Comparison of ENCODE assay signal across 3 cellular contexts in genomic region chr2:46827274-46827930, GRCh38.
TF ChIP-seq lines count a peak whose summit lies in the region.

No MANE protein-coding gene starts in this region.

TF ChIP-seq in HEK293, 187 proteins besides CTCF, POLR2A, EP300 and RAD21 (continued from another document):
- TF ChIP-seq, protein P1, sequence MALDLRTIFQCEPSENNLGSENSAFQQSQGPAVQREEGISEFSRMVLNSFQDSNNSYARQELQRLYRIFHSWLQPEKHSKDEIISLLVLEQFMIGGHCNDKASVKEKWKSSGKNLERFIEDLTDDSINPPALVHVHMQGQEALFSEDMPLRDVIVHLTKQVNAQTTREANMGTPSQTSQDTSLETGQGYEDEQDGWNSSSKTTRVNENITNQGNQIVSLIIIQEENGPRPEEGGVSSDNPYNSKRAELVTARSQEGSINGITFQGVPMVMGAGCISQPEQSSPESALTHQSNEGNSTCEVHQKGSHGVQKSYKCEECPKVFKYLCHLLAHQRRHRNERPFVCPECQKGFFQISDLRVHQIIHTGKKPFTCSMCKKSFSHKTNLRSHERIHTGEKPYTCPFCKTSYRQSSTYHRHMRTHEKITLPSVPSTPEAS (tag by site-specific recombination; IDR thresholded peaks at IDR 0.05): peak; percentile 88

TF ChIP-seq in K562, 482 proteins besides CTCF, POLR2A, EP300 and RAD21 (continued from another document):
- TF ChIP-seq, protein P2, sequence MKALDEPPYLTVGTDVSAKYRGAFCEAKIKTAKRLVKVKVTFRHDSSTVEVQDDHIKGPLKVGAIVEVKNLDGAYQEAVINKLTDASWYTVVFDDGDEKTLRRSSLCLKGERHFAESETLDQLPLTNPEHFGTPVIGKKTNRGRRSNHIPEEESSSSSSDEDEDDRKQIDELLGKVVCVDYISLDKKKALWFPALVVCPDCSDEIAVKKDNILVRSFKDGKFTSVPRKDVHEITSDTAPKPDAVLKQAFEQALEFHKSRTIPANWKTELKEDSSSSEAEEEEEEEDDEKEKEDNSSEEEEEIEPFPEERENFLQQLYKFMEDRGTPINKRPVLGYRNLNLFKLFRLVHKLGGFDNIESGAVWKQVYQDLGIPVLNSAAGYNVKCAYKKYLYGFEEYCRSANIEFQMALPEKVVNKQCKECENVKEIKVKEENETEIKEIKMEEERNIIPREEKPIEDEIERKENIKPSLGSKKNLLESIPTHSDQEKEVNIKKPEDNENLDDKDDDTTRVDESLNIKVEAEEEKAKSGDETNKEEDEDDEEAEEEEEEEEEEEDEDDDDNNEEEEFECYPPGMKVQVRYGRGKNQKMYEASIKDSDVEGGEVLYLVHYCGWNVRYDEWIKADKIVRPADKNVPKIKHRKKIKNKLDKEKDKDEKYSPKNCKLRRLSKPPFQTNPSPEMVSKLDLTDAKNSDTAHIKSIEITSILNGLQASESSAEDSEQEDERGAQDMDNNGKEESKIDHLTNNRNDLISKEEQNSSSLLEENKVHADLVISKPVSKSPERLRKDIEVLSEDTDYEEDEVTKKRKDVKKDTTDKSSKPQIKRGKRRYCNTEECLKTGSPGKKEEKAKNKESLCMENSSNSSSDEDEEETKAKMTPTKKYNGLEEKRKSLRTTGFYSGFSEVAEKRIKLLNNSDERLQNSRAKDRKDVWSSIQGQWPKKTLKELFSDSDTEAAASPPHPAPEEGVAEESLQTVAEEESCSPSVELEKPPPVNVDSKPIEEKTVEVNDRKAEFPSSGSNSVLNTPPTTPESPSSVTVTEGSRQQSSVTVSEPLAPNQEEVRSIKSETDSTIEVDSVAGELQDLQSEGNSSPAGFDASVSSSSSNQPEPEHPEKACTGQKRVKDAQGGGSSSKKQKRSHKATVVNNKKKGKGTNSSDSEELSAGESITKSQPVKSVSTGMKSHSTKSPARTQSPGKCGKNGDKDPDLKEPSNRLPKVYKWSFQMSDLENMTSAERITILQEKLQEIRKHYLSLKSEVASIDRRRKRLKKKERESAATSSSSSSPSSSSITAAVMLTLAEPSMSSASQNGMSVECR (CRISPR knock-in tag; IDR thresholded peaks at IDR 0.05): no peak
- TF ChIP-seq MCM3 (IDR thresholded peaks at IDR 0.05): 0 out of 2 replicates have a peak, but pooled peaks have one; percentile 72
- no peak for TF ChIP-seq RAD51 (IDR thresholded peaks at IDR 0.05; ENCODE audit: borderline replicate concordance, low read depth)
- no peak for TF ChIP-seq ZNF12 (CRISPR knock-in tag; IDR thresholded peaks at IDR 0.05)
- TF ChIP-seq ZNF224 (CRISPR knock-in tag; IDR thresholded peaks at IDR 0.05): no peak
- TF ChIP-seq ZNF444 (CRISPR knock-in tag; IDR thresholded peaks at IDR 0.05): no peak
- TF ChIP-seq SRSF1 (IDR thresholded peaks at IDR 0.05; ENCODE audit: low read depth, low read length): no peak

TF ChIP-seq in HepG2, 621 proteins besides CTCF, POLR2A, EP300 and RAD21:
- TF ChIP-seq ZNF609 (CRISPR knock-in tag; IDR thresholded peaks at IDR 0.05; ENCODE audit: borderline replicate concordance) (no peak), ZSCAN5A (CRISPR knock-in tag; IDR thresholded peaks at IDR 0.05; ENCODE audit: borderline replicate concordance) (no peak), CREM (IDR thresholded peaks at IDR 0.05) (no peak), CREM (CRISPR knock-in tag; IDR thresholded peaks at IDR 0.05) (no peak), SP1 (IDR thresholded peaks at IDR 0.05) (0 out of 2 replicates have a peak, but pooled peaks have one; percentile 25), SP1 (CRISPR knock-in tag; IDR thresholded peaks at IDR 0.05) (no peak), ZFP37 (CRISPR knock-in tag; IDR thresholded peaks at IDR 0.05; ENCODE audit: borderline replicate concordance) (no peak), ATF7 (IDR thresholded peaks at IDR 0.05) (0 out of 2 replicates have a peak, but pooled peaks have one; percentile 8), ATF7 (CRISPR knock-in tag; IDR thresholded peaks at IDR 0.05) (no peak), IKZF1 (IDR thresholded peaks at IDR 0.05) (0 out of 2 replicates have a peak, but pooled peaks have one; percentile 21), CSRNP2 (CRISPR knock-in tag; conservative IDR thresholded peaks at IDR 0.05; ENCODE audit: low read depth) (no peak), NONO (IDR thresholded peaks at IDR 0.05) (0 out of 2 replicates have a peak, but pooled peaks have one; percentile 35), NONO (CRISPR knock-in tag; conservative IDR thresholded peaks at IDR 0.05) (no peak), ZSCAN25 (CRISPR knock-in tag; IDR thresholded peaks at IDR 0.05) (no peak), CEBPB (IDR thresholded peaks at IDR 0.05; ENCODE audit: borderline replicate concordance, low read depth, low read length) (no peak)
- TF ChIP-seq, protein P3, sequence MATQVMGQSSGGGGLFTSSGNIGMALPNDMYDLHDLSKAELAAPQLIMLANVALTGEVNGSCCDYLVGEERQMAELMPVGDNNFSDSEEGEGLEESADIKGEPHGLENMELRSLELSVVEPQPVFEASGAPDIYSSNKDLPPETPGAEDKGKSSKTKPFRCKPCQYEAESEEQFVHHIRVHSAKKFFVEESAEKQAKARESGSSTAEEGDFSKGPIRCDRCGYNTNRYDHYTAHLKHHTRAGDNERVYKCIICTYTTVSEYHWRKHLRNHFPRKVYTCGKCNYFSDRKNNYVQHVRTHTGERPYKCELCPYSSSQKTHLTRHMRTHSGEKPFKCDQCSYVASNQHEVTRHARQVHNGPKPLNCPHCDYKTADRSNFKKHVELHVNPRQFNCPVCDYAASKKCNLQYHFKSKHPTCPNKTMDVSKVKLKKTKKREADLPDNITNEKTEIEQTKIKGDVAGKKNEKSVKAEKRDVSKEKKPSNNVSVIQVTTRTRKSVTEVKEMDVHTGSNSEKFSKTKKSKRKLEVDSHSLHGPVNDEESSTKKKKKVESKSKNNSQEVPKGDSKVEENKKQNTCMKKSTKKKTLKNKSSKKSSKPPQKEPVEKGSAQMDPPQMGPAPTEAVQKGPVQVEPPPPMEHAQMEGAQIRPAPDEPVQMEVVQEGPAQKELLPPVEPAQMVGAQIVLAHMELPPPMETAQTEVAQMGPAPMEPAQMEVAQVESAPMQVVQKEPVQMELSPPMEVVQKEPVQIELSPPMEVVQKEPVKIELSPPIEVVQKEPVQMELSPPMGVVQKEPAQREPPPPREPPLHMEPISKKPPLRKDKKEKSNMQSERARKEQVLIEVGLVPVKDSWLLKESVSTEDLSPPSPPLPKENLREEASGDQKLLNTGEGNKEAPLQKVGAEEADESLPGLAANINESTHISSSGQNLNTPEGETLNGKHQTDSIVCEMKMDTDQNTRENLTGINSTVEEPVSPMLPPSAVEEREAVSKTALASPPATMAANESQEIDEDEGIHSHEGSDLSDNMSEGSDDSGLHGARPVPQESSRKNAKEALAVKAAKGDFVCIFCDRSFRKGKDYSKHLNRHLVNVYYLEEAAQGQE (IDR thresholded peaks at IDR 0.05; ENCODE audit: borderline replicate concordance in 1 of 2, low read depth in 1 of 2, low read length in 2 of 2): no peak
